In genomic region chr11:116710762-116711161, GRCh38 we compare ENCODE assay signal across 28 cellular contexts.
A peak's percentile ranks its signal among the peaks of the same experiment; 100 is the strongest.
DNase-seq lines count a peak whose midpoint lies in the region; ATAC-seq, FAIRE-seq and TF ChIP-seq lines count a peak whose summit lies in the region.
"Had no signal": no experiment of that assay in that cellular context is flagged by ENCODE, and none has a peak within 500 bp of the region (broad histone marks: within the 10 kb centered on the region; RNA-seq: fewer than 3 reads in every experiment).

No MANE protein-coding gene starts in this region.

- no peaks in the 10 kb centered on the region for H3K36me3 ChIP-seq in H1 (ENCODE audit: control insufficient read depth in 2 of 4, insufficient read depth in 4 of 4, low read length in 3 of 4)
- H3K36me3 ChIP-seq: BE2C, BLaER1 had no signal

- H4K20me1 ChIP-seq in H1 (replicated peaks in 1 of 2; ENCODE audit: control insufficient read depth in 1 of 2, insufficient read depth in 2 of 2, low read length in 2 of 2): no peaks in the 10 kb centered on the region
- H4K20me1 ChIP-seq: BLaER1 had no signal

- no peak overlapping the region for H4K8ac ChIP-seq in H1 (ENCODE audit: extremely low read depth, insufficient read depth, low read length)

- H3K27ac ChIP-seq in angular gyrus (ENCODE audit: low read depth, low read length) (peak overlapping the region; percentile 66), H1 (ENCODE audit: low read depth, low read length) (no peak overlapping the region)
- H3K27ac ChIP-seq: BLaER1 had no signal

- no peak overlapping the region for H3K4me2 ChIP-seq in H1 (ENCODE audit: insufficient read depth in 1 of 2, low read depth in 2 of 2, low read length in 2 of 2)
- H3K4me2 ChIP-seq: BLaER1 had no signal

- ATAC-seq in stimulated activated memory B cell treated with anti-CD40 and anti-IgM and Interleukin-4, amounts not matched to agents 10 μg/mL and 1 μg/mL and 100 μg/mL, for 72 hours: peak; percentile 4
- no peak for ATAC-seq in stimulated activated naive CD8-positive, alpha-beta T cell treated with anti-CD3 and anti-CD28 coated beads, Interleukin-15, Interleukin-2, amounts not matched to agents 100 U/mL and 50 U/mL, for 24 hours
- ATAC-seq: GM12878 had no signal

- no peak overlapping the region for H3K4me3 Mint-ChIP-seq in stimulated activated memory B cell treated with anti-CD40 and anti-IgM and Interleukin-4, amounts not matched to agents 10 μg/mL and 1 μg/mL and 100 μg/mL, for 72 hours
- H3K4me3 Mint-ChIP-seq: CD14-positive monocyte; CD4-positive, alpha-beta memory T cell; CD4-positive, CD25-positive, alpha-beta regulatory T cell; CD8-positive, alpha-beta memory T cell had no signal

- no peaks in the 10 kb centered on the region for H3K36me3 Mint-ChIP-seq in stimulated activated memory B cell treated with anti-CD40 and anti-IgM and Interleukin-4, amounts not matched to agents 10 μg/mL and 1 μg/mL and 100 μg/mL, for 72 hours
- H3K36me3 Mint-ChIP-seq: CD14-positive monocyte; CD4-positive, alpha-beta memory T cell; CD4-positive, CD25-positive, alpha-beta regulatory T cell; CD8-positive, alpha-beta memory T cell had no signal

- no peak overlapping the region for H2BK5ac ChIP-seq in H1 (ENCODE audit: low read depth, low read length)

- peaks cover 74% of the 10 kb centered on the region for H3K27me3 Mint-ChIP-seq in stimulated activated memory B cell treated with anti-CD40 and anti-IgM and Interleukin-4, amounts not matched to agents 10 μg/mL and 1 μg/mL and 100 μg/mL, for 72 hours

- H3K18ac ChIP-seq in H1 (ENCODE audit: extremely low read depth, low read length): peak overlapping the region; percentile 83

- TF ChIP-seq POLR2A in H1 (IDR thresholded peaks at IDR 0.05; ENCODE audit: control extremely low read depth in 1 of 2, low read depth in 2 of 2, low read length in 2 of 2): no peak

- no peaks in the 10 kb centered on the region for H3K9me3 ChIP-seq in H1 (ENCODE audit: insufficient read depth in 2 of 2, low read depth in 1 of 2, low read length in 1 of 2)
- H3K9me3 ChIP-seq: BE2C, BLaER1 had no signal

- H3K79me1 ChIP-seq in H1 (ENCODE audit: low read depth, low read length): no peaks in the 10 kb centered on the region

- H3K4me1 Mint-ChIP-seq in stimulated activated memory B cell treated with anti-CD40 and anti-IgM and Interleukin-4, amounts not matched to agents 10 μg/mL and 1 μg/mL and 100 μg/mL, for 72 hours: no peaks in the 10 kb centered on the region
- H3K4me1 Mint-ChIP-seq: CD14-positive monocyte had no signal

- peak overlapping the region; percentile 76; the same call in 1 of the 2 replicates for H2AK5ac ChIP-seq in H1 (ENCODE audit: low read depth, low read length)

- no peaks in the 10 kb centered on the region for H3K9me3 Mint-ChIP-seq in stimulated activated memory B cell treated with anti-CD40 and anti-IgM and Interleukin-4, amounts not matched to agents 10 μg/mL and 1 μg/mL and 100 μg/mL, for 72 hours
- H3K9me3 Mint-ChIP-seq: CD4-positive, alpha-beta memory T cell; CD8-positive, alpha-beta memory T cell had no signal

- no peak for TF ChIP-seq RAD21 in H1 (IDR thresholded peaks at IDR 0.05 in 1 of 2, conservative IDR thresholded peaks at IDR 0.05 in 1 of 2; ENCODE audit: low read depth in 2 of 2, low read length in 2 of 2)

- H2BK15ac ChIP-seq in H1 (ENCODE audit: low read length): 0 out of 2 replicates have a peak overlapping the region, but pooled peaks have one; percentile 46

- peak overlapping the region; percentile 80 for H2BK20ac ChIP-seq in H1 (ENCODE audit: low read length)

- no peak for FAIRE-seq in H1 (lab: Jason Lieb, UNC)
- FAIRE-seq: A204.1, GM12878, GM12892, GM18507 had no signal

- H3K14ac ChIP-seq in H1 (ENCODE audit: insufficient read length): no peak overlapping the region

- WGBS in H1 (ENCODE audit: extremely low coverage in 1 of 2, insufficient coverage in 1 of 2, insufficient read length in 1 of 2, insufficient replicate concordance in 2 of 2, low coverage in 1 of 2, low lambda C conversion rate in 2 of 2, missing lambda C conversion rate in 1 of 2), 2 experiments: 91% methylated on average over 4 of the region's 4 CpGs; no CpG with 5 or more reads in 1 of the 2 experiments

- no peak overlapping the region for H3K27ac Mint-ChIP-seq in stimulated activated memory B cell treated with anti-CD40 and anti-IgM and Interleukin-4, amounts not matched to agents 10 μg/mL and 1 μg/mL and 100 μg/mL, for 72 hours
- H3K27ac Mint-ChIP-seq: CD14-positive monocyte; CD4-positive, CD25-positive, alpha-beta regulatory T cell; CD8-positive, alpha-beta memory T cell had no signal

- no peak overlapping the region for H2BK120ac ChIP-seq in H1 (replicated peaks; ENCODE audit: low read depth, low read length)

- no peak for TF ChIP-seq CTCF in H1 (IDR thresholded peaks at IDR 0.05; ENCODE audit: control extremely low read depth in 1 of 3, insufficient read depth in 1 of 3, low read depth in 1 of 3, low read length in 3 of 3)

- peak overlapping the region; percentile 56 for H4K91ac ChIP-seq in H1 (replicated peaks; ENCODE audit: insufficient read length, low read length)

- no peak for TF ChIP-seq EP300 in H1 (IDR thresholded peaks at IDR 0.05; ENCODE audit: borderline replicate concordance in 1 of 2, low read depth in 2 of 2, low read length in 2 of 2)

- CTCF ChIA-PET in H1 (lab: Charles Lee; ENCODE audit: partially characterized antibody): interaction anchor here (1.2 to 19.2 kb wide), 7 partner anchors 8 to 66 kb away, joined by 3 to 334 read pairs (median 4); no protein-coding TSS in a partner anchor

- no peak overlapping the region for H3K23ac ChIP-seq in H1 (ENCODE audit: insufficient read length)

- H2AFZ ChIP-seq in H1 (ENCODE audit: low read length): no peak overlapping the region

- H3K9ac ChIP-seq in H1 (replicated peaks in 1 of 4; ENCODE audit: extremely low read depth in 1 of 4, low read depth in 3 of 4, low read length in 3 of 4): no peak overlapping the region
- H3K9ac ChIP-seq: BLaER1 had no signal

- no peak overlapping the region for H3K4me3 ChIP-seq in H1 (ENCODE audit: extremely low read depth in 1 of 4, insufficient read depth in 2 of 4, low read depth in 3 of 4, low read length in 4 of 4)
- H3K4me3 ChIP-seq: BLaER1, GM12878 had no signal

- POLR2A ChIA-PET in H1 (lab: Charles Lee; ENCODE audit: partially characterized antibody): no interaction called here

- peaks cover 7 to 35% (median 16%) of the 10 kb centered on the region in 4 experiments for H3K4me1 ChIP-seq in H1 (replicated peaks in 1 of 4; ENCODE audit: control insufficient read depth in 3 of 4, insufficient read depth in 4 of 4, low read length in 3 of 4)
- H3K4me1 ChIP-seq: BE2C, BLaER1 had no signal

- H3K4ac ChIP-seq in H1 (replicated peaks; ENCODE audit: insufficient read length, low read depth, low read length): no peak overlapping the region

- peak overlapping the region; percentile 90; the same call in 1 of the 2 replicates for H2BK12ac ChIP-seq in H1 (ENCODE audit: low read depth, low read length)

- H4K5ac ChIP-seq in H1 (ENCODE audit: insufficient read length, low read depth, low read length): no peak overlapping the region

- no peaks in the 10 kb centered on the region for H3K79me2 ChIP-seq in H1 (ENCODE audit: control insufficient read depth in 1 of 2, insufficient read depth in 2 of 2, low read length in 2 of 2)

- H3K23me2 ChIP-seq in H1 (ENCODE audit: low read depth, low read length): no peaks in the 10 kb centered on the region

- H3K56ac ChIP-seq in H1 (replicated peaks; ENCODE audit: insufficient read length, low read depth, low read length): no peak overlapping the region

- no peak for DNase-seq in H1 (ENCODE audit: low read depth in 1 of 2, low spot score in 2 of 2)
- DNase-seq in stimulated activated naive CD8-positive, alpha-beta T cell treated with anti-CD3 and anti-CD28 coated beads, Interleukin-15, Interleukin-2, amounts not matched to agents 100 U/mL and 50 U/mL, for 24 hours: no peak
- no peak for DNase-seq in middle frontal gyrus (ENCODE audit: extremely low spot score, low spot score)
- no peak for DNase-seq in NCI-H226
- no peak for DNase-seq in NCI-H82 treated with DMSO at 0.1 percent for 48 hours (lab: John Stamatoyannopoulos, UW; ENCODE audit: unreplicated experiment)
- DNase-seq: 8988T; ACHN; BE2C; C1 segment of cervical spinal cord; CD4-positive, alpha-beta memory T cell; CD4-positive, CD25-positive, alpha-beta regulatory T cell; CD8-positive, alpha-beta memory T cell; COR-L47; DMS 273 treated with DMSO at 0.1 percent for 48 hours; DMS153; DMS53; DMS79; DND-41; EL; GDM1 had no signal

- peaks cover 0 to 25% (median 16%) of the 10 kb centered on the region in 4 experiments; a peak in 5 of 7 replicates for H3K27me3 ChIP-seq in H1 (replicated peaks in 1 of 4; ENCODE audit: control insufficient read depth in 3 of 4, extremely low read depth in 1 of 4, insufficient read depth in 3 of 4, low read length in 3 of 4)
- H3K27me3 ChIP-seq: BE2C, BLaER1 had no signal

TF ChIP-seq in H1, 55 proteins besides CTCF, POLR2A, EP300 and RAD21:
- peak; percentile 83 for TF ChIP-seq E2F6 (IDR thresholded peaks at IDR 0.05)
- TF ChIP-seq MAX (IDR thresholded peaks at IDR 0.05): peak; percentile 57; the same call in 1 of the 2 replicates
- no peak for TF ChIP-seq PHF8 (conservative IDR thresholded peaks at IDR 0.05; ENCODE audit: low read depth, low read length)
